8 cellular contexts compared by ENCODE assay signal in genomic region chr17:64661041-64661730, GRCh38. TPM values are rescaled to one million over a fixed set of nuclear protein-coding genes. Genes with fewer than 3 reads are reported as not detected.
DNase-seq lines count a peak whose midpoint lies in the region; ATAC-seq and TF ChIP-seq lines count a peak whose summit lies in the region.
"Not testable (repeated sequence)": the region's sequence is repeated elsewhere in the genome, so short reads cannot be mapped to it uniquely, and the experiment has no call there.

No MANE protein-coding gene starts in this region.

- CTCF ChIA-PET in activated naive CD4-positive, alpha-beta T cell treated with anti-CD3 and anti-CD28 coated beads, Interleukin-2, amount 10 ng/mL, durations not matched to agents 7 days and 5 days (lab: Charles Lee), result not testable (repeated sequence)

- H3K9ac ChIP-seq in fibroblast of lung (ENCODE audit: insufficient read depth, low read length) (peak overlapping the region; percentile 89), mucosa of stomach (ENCODE audit: low read length) (peak overlapping the region; percentile 64)

- H3K4me1 ChIP-seq in fibroblast of lung (ENCODE audit: control insufficient read depth, extremely low read depth, insufficient read depth, low read length); mucosa of stomach (ENCODE audit: control insufficient read depth, insufficient read depth, low read length): not testable (repeated sequence)

- H3K4me3 Mint-ChIP-seq in activated naive CD4-positive, alpha-beta T cell treated with anti-CD3 and anti-CD28 coated beads, Interleukin-2, amount 10 ng/mL, durations not matched to agents 7 days and 5 days, result peak overlapping the region; percentile 96

- H3K79me2 ChIP-seq in fibroblast of lung (ENCODE audit: control insufficient read depth, insufficient read depth, low read length), result peaks cover 63% of the 10 kb centered on the region

- H3K27me3 Mint-ChIP-seq in activated naive CD4-positive, alpha-beta T cell treated with anti-CD3 and anti-CD28 coated beads, Interleukin-2, amount 10 ng/mL, durations not matched to agents 7 days and 5 days, result peaks cover 12% of the 10 kb centered on the region

- H3K9me3 Mint-ChIP-seq in activated naive CD4-positive, alpha-beta T cell treated with anti-CD3 and anti-CD28 coated beads, Interleukin-2, amount 10 ng/mL, durations not matched to agents 7 days and 5 days, result not testable (repeated sequence)

- TF ChIP-seq CTCF in fibroblast of lung (conservative IDR thresholded peaks at IDR 0.05 in 1 of 2, IDR thresholded peaks at IDR 0.05 in 1 of 2; ENCODE audit: low read depth in 1 of 2, low read length in 2 of 2), result not testable (repeated sequence)

- not testable (repeated sequence) for H3K4me2 ChIP-seq in fibroblast of lung (ENCODE audit: extremely low read depth, insufficient read depth, low read length)

- H3K27ac ChIP-seq in fibroblast of lung (ENCODE audit: insufficient read depth, low read length), result peak overlapping the region; percentile 86

- H3K36me3 Mint-ChIP-seq in activated naive CD4-positive, alpha-beta T cell treated with anti-CD3 and anti-CD28 coated beads, Interleukin-2, amount 10 ng/mL, durations not matched to agents 7 days and 5 days, result not testable (repeated sequence)

- H3K9me3 ChIP-seq in MG63; fibroblast of lung (ENCODE audit: control insufficient read depth, insufficient read depth, low read depth, low read length); mucosa of stomach (ENCODE audit: control insufficient read depth, low read length): not testable (repeated sequence)

- H3K4me3 ChIP-seq in MG63 (peak overlapping the region; percentile 58), fibroblast of lung (replicated peaks in 1 of 4; ENCODE audit: control extremely low read depth in 1 of 4, insufficient read depth in 1 of 4, low read depth in 3 of 4, low read length in 4 of 4) (peak overlapping the region; percentile 82 to 94 (median 88)), mucosa of stomach (ENCODE audit: low read length) (peak overlapping the region; percentile 56)

- ATAC-seq in GM21423 (IDR thresholded peaks at IDR 0.05; ENCODE audit: unreplicated experiment), result peak; percentile 8

- not testable (repeated sequence) for H4K20me1 ChIP-seq in fibroblast of lung (ENCODE audit: control insufficient read depth, extremely low read depth, insufficient read depth, low read length)

- peaks cover 36% of the 10 kb centered on the region for H3K36me3 ChIP-seq in MG63
- H3K36me3 ChIP-seq in fibroblast of lung (ENCODE audit: control insufficient read depth, insufficient read depth, low read length); mucosa of stomach (ENCODE audit: control insufficient read depth, insufficient read depth, low read length): not testable (repeated sequence)

- peak overlapping the region; percentile 88 for H3K27ac Mint-ChIP-seq in activated naive CD4-positive, alpha-beta T cell treated with anti-CD3 and anti-CD28 coated beads, Interleukin-2, amount 10 ng/mL, durations not matched to agents 7 days and 5 days

- DNase-seq in ACHN, result peak; percentile 33
- DNase-seq in MG63, result not testable (repeated sequence)
- peak; percentile 9 for DNase-seq in T-helper 22 cell (ENCODE audit: low read depth)
- peak; percentile 47 for DNase-seq in activated naive CD4-positive, alpha-beta T cell treated with anti-CD3 and anti-CD28 coated beads, Interleukin-2, amount 10 ng/mL, durations not matched to agents 7 days and 5 days
- peak in 1 of 2 donors; percentile 42 for DNase-seq in fibroblast of lung (ENCODE audit: low read depth in 2 of 2)
- DNase-seq in stimulated activated CD4-positive, alpha-beta T cell treated with anti-CD3 and anti-CD28 coated beads, Interleukin-4, amount 100 ng/mL, for 1 hour, result peak; percentile 33

- not testable (repeated sequence) for H3K27me3 ChIP-seq in MG63; fibroblast of lung (ENCODE audit: control insufficient read depth, insufficient read depth, low read length); mucosa of stomach (ENCODE audit: control insufficient read depth, insufficient read depth, low read length)

- in situ Hi-C loops in ACHN (cut with HindIII; ENCODE audit: low pct_ligation_motif_present, low pct_unique_long_range_greater_than_20kb, low sequenced_read_pairs), result not testable (repeated sequence)

- H3K4me1 Mint-ChIP-seq in activated naive CD4-positive, alpha-beta T cell treated with anti-CD3 and anti-CD28 coated beads, Interleukin-2, amount 10 ng/mL, durations not matched to agents 7 days and 5 days, result peaks cover 28% of the 10 kb centered on the region

- not testable (repeated sequence) for H2AFZ ChIP-seq in fibroblast of lung (ENCODE audit: low read length)

RNA-seq across cellular contexts. Expression of gene SMURF2, which starts 0.9 kb away (rescaled TPM):
- 154 and 184 TPM in 2 replicates for total RNA-seq in MG63 (2014; rRNA removed; shearing (Covaris generic); ENCODE audit: low replicate concordance)
- total RNA-seq in fibroblast of lung, result 71.7 and 108 TPM in 2 replicates
- 96.3 and 103 TPM in 2 replicates for polyA plus RNA-seq in fibroblast of lung
- polyA plus RNA-seq in fibroblast of lung (2012), result 75.4 and 85.6 TPM in 2 replicates
- polyA minus RNA-seq in fibroblast of lung (ENCODE audit: low replicate concordance), result 28.3 and 42.8 TPM in 2 replicates
